Comparison of ENCODE assay signal across 22 cellular contexts in genomic region chr10:28113202-28113601, GRCh38.
"Had no signal": no experiment of that assay in that cellular context is flagged by ENCODE, and none has a peak within 500 bp of the region (broad histone marks: within the 10 kb centered on the region; RNA-seq: fewer than 3 reads in every experiment).

No MANE protein-coding gene starts in this region.

- H3K36me3 Mint-ChIP-seq: activated naive CD4-positive, alpha-beta T cell treated with anti-CD3 and anti-CD28 coated beads, Interleukin-2, amount 10 ng/mL, durations not matched to agents 7 days and 5 days had no signal

- H3K9me3 Mint-ChIP-seq: activated CD4-positive, alpha-beta memory T cell treated with anti-CD3 and anti-CD28 coated beads, Interleukin-2, amount 10 ng/mL, durations not matched to agents 7 days and 5 days; activated naive CD4-positive, alpha-beta T cell treated with anti-CD3 and anti-CD28 coated beads, Interleukin-2, amount 10 ng/mL, durations not matched to agents 7 days and 5 days; activated naive CD8-positive, alpha-beta T cell treated with anti-CD3 and anti-CD28 coated beads for 36 hours; activated T-helper 2 cell treated with anti-CD3 and anti-CD28 coated beads, Interferon-gamma antibody, Interleukin-2, Interleukin-4, amounts not matched to agents 10 μg/mL and 5 μg/mL and 100 μg/mL, durations not matched to agents 14 hours and 24 hours and 36 hours had no signal

- H3K4me1 ChIP-seq: SJCRH30 had no signal

- H3K4me3 Mint-ChIP-seq: activated CD4-positive, alpha-beta memory T cell treated with anti-CD3 and anti-CD28 coated beads, Interleukin-2, amount 10 ng/mL, durations not matched to agents 7 days and 5 days; activated CD4-positive, alpha-beta T cell treated with anti-CD3 and anti-CD28 coated beads for 36 hours; activated naive CD4-positive, alpha-beta T cell treated with anti-CD3 and anti-CD28 coated beads, Interleukin-2, amount 10 ng/mL, durations not matched to agents 7 days and 5 days; activated naive CD8-positive, alpha-beta T cell treated with anti-CD3 and anti-CD28 coated beads for 36 hours had no signal

- H3K27ac ChIP-seq: brain microvascular endothelial cell, cardiac muscle cell, SJCRH30, VCaP had no signal

- H3K27ac Mint-ChIP-seq: activated CD4-positive, alpha-beta memory T cell treated with anti-CD3 and anti-CD28 coated beads, Interleukin-2, amount 10 ng/mL, durations not matched to agents 7 days and 5 days; activated CD4-positive, alpha-beta T cell treated with anti-CD3 and anti-CD28 coated beads for 36 hours; activated naive CD4-positive, alpha-beta T cell treated with anti-CD3 and anti-CD28 coated beads, Interleukin-2, amount 10 ng/mL, durations not matched to agents 7 days and 5 days; activated naive CD8-positive, alpha-beta T cell treated with anti-CD3 and anti-CD28 coated beads for 36 hours; activated T-helper 2 cell treated with anti-CD3 and anti-CD28 coated beads, Interferon-gamma antibody, Interleukin-2, Interleukin-4, amounts not matched to agents 10 μg/mL and 5 μg/mL and 100 μg/mL, durations not matched to agents 14 hours and 24 hours and 36 hours had no signal

- H3K27me3 Mint-ChIP-seq: activated CD4-positive, alpha-beta memory T cell treated with anti-CD3 and anti-CD28 coated beads, Interleukin-2, amount 10 ng/mL, durations not matched to agents 7 days and 5 days; activated CD4-positive, alpha-beta T cell treated with anti-CD3 and anti-CD28 coated beads for 36 hours; activated naive CD4-positive, alpha-beta T cell treated with anti-CD3 and anti-CD28 coated beads, Interleukin-2, amount 10 ng/mL, durations not matched to agents 7 days and 5 days; activated naive CD8-positive, alpha-beta T cell treated with anti-CD3 and anti-CD28 coated beads for 36 hours had no signal

- H3K9ac ChIP-seq: SK-N-SH had no signal

- ATAC-seq: activated CD4-positive, alpha-beta T cell treated with anti-CD3 and anti-CD28 coated beads for 36 hours; Right ventricle myocardium inferior had no signal

- DNase-seq: activated CD4-positive, alpha-beta memory T cell treated with anti-CD3 and anti-CD28 coated beads, Interleukin-2, amount 10 ng/mL, durations not matched to agents 7 days and 5 days; activated CD4-positive, alpha-beta T cell treated with anti-CD3 and anti-CD28 coated beads for 36 hours; activated CD4-positive, alpha-beta T cell treated with anti-CD3 and anti-CD28 coated beads, Interleukin-2, amount 50 U/mL, for 1 hour; activated gamma-delta T cell treated with Interleukin-2 at 50 U/mL for 16 hours; activated naive CD4-positive, alpha-beta T cell treated with anti-CD3 and anti-CD28 coated beads, Interleukin-2, amount 10 ng/mL, durations not matched to agents 7 days and 5 days; activated naive CD8-positive, alpha-beta T cell treated with anti-CD3 and anti-CD28 coated beads for 36 hours; activated T-cell treated with anti-CD3 and anti-CD28 coated beads for 4 hours; activated T-cell treated with anti-CD3 and anti-CD28 coated beads, Interleukin-2, amount 50 U/mL, for 48 hours; brain microvascular endothelial cell; Kasumi-1; NCI-H1048; NCI-H146; NCI-H1930; NCI-H524 treated with DMSO at 0.1 percent for 48 hours; NCI-H748 treated with DMSO at 0.1 percent for 48 hours; SJCRH30; SK-N-SH; T-helper 1 cell had no signal

- H3K9me3 ChIP-seq: SK-N-SH had no signal

- H3K4me1 Mint-ChIP-seq: activated CD4-positive, alpha-beta memory T cell treated with anti-CD3 and anti-CD28 coated beads, Interleukin-2, amount 10 ng/mL, durations not matched to agents 7 days and 5 days; activated CD4-positive, alpha-beta T cell treated with anti-CD3 and anti-CD28 coated beads for 36 hours; activated naive CD4-positive, alpha-beta T cell treated with anti-CD3 and anti-CD28 coated beads, Interleukin-2, amount 10 ng/mL, durations not matched to agents 7 days and 5 days had no signal

- H3K4me2 ChIP-seq: SK-N-SH had no signal

- H3K27me3 ChIP-seq: brain microvascular endothelial cell, cardiac muscle cell, SJCRH30 had no signal
